10 cellular contexts compared by ENCODE assay signal in the genomic region with DNA sequence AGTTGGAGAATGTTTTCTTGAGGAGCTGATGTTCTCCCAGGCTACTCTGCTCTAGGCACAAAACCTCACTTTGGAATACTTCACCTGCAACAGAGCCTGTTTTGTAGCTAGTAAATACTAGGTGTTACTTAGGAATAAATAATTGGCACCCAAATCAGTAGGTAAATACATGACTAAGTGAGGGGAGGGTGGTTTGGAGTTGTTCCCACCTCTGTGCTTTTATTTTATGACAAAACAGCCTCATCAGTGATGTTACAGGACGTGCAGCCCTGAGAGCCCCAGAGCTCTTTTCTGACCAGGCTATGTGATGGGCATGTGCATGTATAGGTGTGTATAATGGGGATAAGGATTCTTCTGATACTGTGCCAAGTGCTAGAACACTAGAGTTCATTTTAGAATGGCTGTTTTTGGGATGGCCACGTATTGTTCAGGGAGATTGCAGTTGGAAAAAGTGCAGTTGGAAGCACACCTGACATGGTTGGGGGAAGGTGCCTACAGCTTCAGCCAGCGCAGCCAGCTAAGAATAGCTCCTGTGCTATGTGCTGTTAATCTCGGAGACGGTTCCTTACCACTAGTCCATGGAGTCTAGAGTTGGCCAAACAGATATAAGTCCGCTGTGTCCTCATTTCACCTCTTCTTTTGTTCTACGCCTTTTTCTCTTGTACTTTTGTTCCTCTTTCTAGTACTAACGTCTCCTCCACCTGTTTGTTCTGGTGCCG.
DNase-seq lines count a peak whose midpoint lies in the region; ATAC-seq and TF ChIP-seq lines count a peak whose summit lies in the region.
"Had no signal": no experiment of that assay in that cellular context is flagged by ENCODE, and none has a peak within 500 bp of the region (broad histone marks: within the 10 kb centered on the region; RNA-seq: fewer than 3 reads in every experiment).

No MANE protein-coding gene starts in this region.

- H3K36me3 ChIP-seq in esophagus (ENCODE audit: control insufficient read depth in 2 of 2, insufficient read depth in 2 of 2, low read length in 1 of 2) (peaks cover 0 to 9% of the 10 kb centered on the region in 2 donors), muscle layer of duodenum (ENCODE audit: control insufficient read depth in 1 of 2, insufficient read depth in 2 of 2, low read length in 2 of 2) (peaks cover 0 to 4% of the 10 kb centered on the region in 2 donors), aorta (ENCODE audit: control insufficient read depth in 1 of 2, insufficient read depth in 2 of 2, low read length in 1 of 2) (peaks cover 0 to 3% of the 10 kb centered on the region in 2 donors)

- H3K27me3 ChIP-seq in esophagus (ENCODE audit: control insufficient read depth in 1 of 2, insufficient read depth in 2 of 2, low read length in 2 of 2) (no peaks in the 10 kb centered on the region), muscle layer of duodenum (ENCODE audit: low read depth, low read length) (no peaks in the 10 kb centered on the region), aorta (ENCODE audit: control insufficient read depth in 1 of 2, insufficient read depth in 2 of 2, low read length in 1 of 2) (no peaks in the 10 kb centered on the region)

- DNase-seq in Right ventricle myocardium inferior (ENCODE audit: missing footprints) (no peak), cardiac septum (ENCODE audit: low spot score) (no peak), aorta (no peak), GDM1 (lab: John Stamatoyannopoulos, UW) (no peak), mesothelial cell of epicardium (ENCODE audit: low spot score in 2 of 2, unreplicated experiment in 2 of 2) (no peak)
- DNase-seq: stimulated activated CD4-positive, alpha-beta T cell treated with anti-CD3 and anti-CD28 coated beads, Interleukin-12 subunit alpha, Interleukin-12 subunit beta, amount 100 ng/mL, for 4 hours; stimulated activated CD8-positive, alpha-beta memory T cell treated with anti-CD3 and anti-CD28 coated beads, Interleukin-4, amount 100 ng/mL, for 48 hours had no signal

- H3K27me3 Mint-ChIP-seq in mesothelial cell of epicardium (ENCODE audit: low read depth): no peaks in the 10 kb centered on the region

- intact Hi-C loops in Right ventricle myocardium inferior (cut with DNase I) (no loop called here), cardiac septum (cut with DNase I) (no loop called here), aorta (cut with DNase I) (no loop called here)

- H3K4me1 ChIP-seq in esophagus (ENCODE audit: control insufficient read depth in 2 of 2, insufficient read depth in 2 of 2, low read length in 1 of 2): peaks cover 9 to 27% of the 10 kb centered on the region in 2 donors
- peaks cover 31 to 86% of the 10 kb centered on the region in 2 donors for H3K4me1 ChIP-seq in muscle layer of duodenum (ENCODE audit: control insufficient read depth in 1 of 2, insufficient read depth in 2 of 2, low read length in 2 of 2)
- peaks cover 6 to 9% of the 10 kb centered on the region in 2 donors for H3K4me1 ChIP-seq in aorta (ENCODE audit: control insufficient read depth in 1 of 2, insufficient read depth in 2 of 2, low read length in 2 of 2)

- H3K9me3 ChIP-seq in esophagus (ENCODE audit: control insufficient read depth in 2 of 2, insufficient read depth in 1 of 2, low read depth in 1 of 2, low read length in 1 of 2): no peaks in the 10 kb centered on the region
- H3K9me3 ChIP-seq in muscle layer of duodenum (ENCODE audit: control insufficient read depth in 1 of 2, low read length in 2 of 2): no peaks in the 10 kb centered on the region
- no peaks in the 10 kb centered on the region for H3K9me3 ChIP-seq in aorta (ENCODE audit: control insufficient read depth, low read length)

- H3K27ac ChIP-seq in esophagus (ENCODE audit: low read depth in 2 of 2, low read length in 1 of 2) (peak overlapping the region; percentile 73 to 82), muscle layer of duodenum (ENCODE audit: low read length) (peak overlapping the region; percentile 19), aorta (ENCODE audit: low read depth in 1 of 2, low read length in 2 of 2) (peak overlapping the region; percentile 15 to 89)

- H3K27ac Mint-ChIP-seq in mesothelial cell of epicardium: no peak overlapping the region

- TF ChIP-seq CTCF in mesothelial cell of epicardium (IDR thresholded peaks at IDR 0.05; ENCODE audit: unreplicated experiment): no peak

- peaks cover 5% of the 10 kb centered on the region for H3K36me3 Mint-ChIP-seq in mesothelial cell of epicardium

- 28 to 52% methylated on average over 9 of the region's 9 CpGs for WGBS in esophagus, 2 donors
- 3 to 8% methylated on average over 9 of the region's 9 CpGs for WGBS in aorta, 2 donors

- H3K4me3 ChIP-seq in esophagus (ENCODE audit: low read depth in 1 of 2, low read length in 2 of 2) (no peak overlapping the region), muscle layer of duodenum (ENCODE audit: low read depth in 1 of 2, low read length in 2 of 2) (peak overlapping the region in 1 of 2 donors; percentile 16), aorta (ENCODE audit: low read length in 2 of 2) (no peak overlapping the region)

- ATAC-seq in Right ventricle myocardium inferior: peak; percentile 88
- peak; percentile 31 for ATAC-seq in aorta (ENCODE audit: low FRiP score)
- ATAC-seq in GM21717 (IDR thresholded peaks at IDR 0.05; ENCODE audit: unreplicated experiment): no peak

- no peak overlapping the region for H3K4me3 Mint-ChIP-seq in mesothelial cell of epicardium

- no peaks in the 10 kb centered on the region for H3K9me3 Mint-ChIP-seq in mesothelial cell of epicardium

- H3K4me1 Mint-ChIP-seq in mesothelial cell of epicardium: peaks cover 52% of the 10 kb centered on the region

Comparison
In these comparisons a context has a peak if more than half of its experiments do, and no peak if none do; other contexts are left out.
1. H3K27ac ChIP-seq: peak in every context shown above with its lines; median percentile 78 in esophagus; 52 in aorta; 19 in muscle layer of duodenum.